Comparison of ENCODE assay signal across 8 cellular contexts in the genomic region with DNA sequence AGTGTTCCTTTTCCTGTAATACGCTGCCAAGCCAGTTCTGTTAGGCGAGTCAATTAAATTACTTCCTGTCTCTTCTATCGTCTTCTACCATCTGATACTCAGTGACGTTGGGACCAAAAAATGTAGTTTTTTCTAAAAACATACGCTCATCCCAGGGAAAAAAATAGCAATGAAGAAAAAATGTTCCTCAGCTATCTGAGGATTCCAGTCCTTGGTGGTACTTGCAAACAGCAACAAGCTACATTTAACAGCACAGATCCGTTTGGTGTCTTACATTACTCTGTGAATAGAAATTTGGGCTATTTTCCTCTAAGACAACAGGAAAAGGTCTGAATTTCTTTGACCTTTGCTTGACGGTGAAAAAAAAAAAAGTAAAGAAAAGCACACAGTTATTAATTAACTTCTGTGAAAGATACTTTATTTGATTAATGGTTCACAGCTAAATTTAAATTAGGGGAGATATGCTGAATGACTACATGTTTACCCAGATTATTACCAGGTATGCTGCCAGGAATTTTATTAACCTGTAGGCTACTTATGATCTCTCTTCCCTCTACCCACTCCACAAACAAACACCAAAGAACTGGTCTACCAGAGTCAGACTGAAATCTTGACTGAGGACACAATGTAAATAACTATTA.
DNase-seq lines count a peak whose midpoint lies in the region; ATAC-seq and TF ChIP-seq lines count a peak whose summit lies in the region.

No MANE protein-coding gene starts in this region.

- H3K27me3 Mint-ChIP-seq in endodermal cell (ENCODE audit: insufficient read depth), result no peaks in the 10 kb centered on the region

- H3K9ac ChIP-seq in SU-DHL-6 (ENCODE audit: low read length) (no peak overlapping the region), endodermal cell (ENCODE audit: extremely low read depth, low read length, poor library complexity, severe bottlenecking) (no peak overlapping the region)

- H3K9me3 Mint-ChIP-seq in endodermal cell, result no peaks in the 10 kb centered on the region

- H3K4me1 ChIP-seq in hepatocyte (ENCODE audit: insufficient read depth) (peaks cover 49% of the 10 kb centered on the region), aorta (ENCODE audit: control insufficient read depth in 1 of 2, insufficient read depth in 2 of 2, low read length in 2 of 2) (peaks cover 3 to 15% of the 10 kb centered on the region in 2 donors), endodermal cell (ENCODE audit: control insufficient read depth, insufficient read depth, low read length) (no peaks in the 10 kb centered on the region)

- no peak overlapping the region for H3K4me3 Mint-ChIP-seq in endodermal cell

- H3K4me2 ChIP-seq in SU-DHL-6 (ENCODE audit: low read depth, low read length, poor library complexity, severe bottlenecking) (peak overlapping the region; percentile 52), hepatocyte (peak overlapping the region; percentile 57)

- no peaks in the 10 kb centered on the region for H3K9me2 ChIP-seq in SU-DHL-6 (replicated peaks; ENCODE audit: insufficient read depth, low read length)
- H3K9me2 ChIP-seq in hepatocyte (replicated peaks; ENCODE audit: insufficient read depth), result no peaks in the 10 kb centered on the region

- H3K9me3 ChIP-seq in SU-DHL-6 (ENCODE audit: insufficient read depth, low read length), result no peaks in the 10 kb centered on the region
- H3K9me3 ChIP-seq in hepatocyte (ENCODE audit: low read depth), result no peaks in the 10 kb centered on the region
- no peaks in the 10 kb centered on the region for H3K9me3 ChIP-seq in aorta (ENCODE audit: control insufficient read depth, low read length)
- H3K9me3 ChIP-seq in endodermal cell (ENCODE audit: control insufficient read depth, low read length), result no peaks in the 10 kb centered on the region

- H3K36me3 ChIP-seq in SU-DHL-6 (ENCODE audit: low read length) (no peaks in the 10 kb centered on the region), hepatocyte (replicated peaks; ENCODE audit: insufficient read depth, low read depth) (no peaks in the 10 kb centered on the region), aorta (ENCODE audit: control insufficient read depth in 1 of 2, insufficient read depth in 2 of 2, low read length in 1 of 2) (no peaks in the 10 kb centered on the region), endodermal cell (ENCODE audit: control insufficient read depth, insufficient read depth, low read length) (no peaks in the 10 kb centered on the region)

- H3K4me3 ChIP-seq in SU-DHL-6 (ENCODE audit: insufficient read depth, low read length, poor library complexity, severe bottlenecking) (peak overlapping the region; percentile 30), hepatocyte (no peak overlapping the region), aorta (ENCODE audit: low read length in 2 of 2) (no peak overlapping the region), endodermal cell (ENCODE audit: low read length) (no peak overlapping the region)

- H3K27me3 ChIP-seq in SU-DHL-6 (ENCODE audit: low read length) (no peaks in the 10 kb centered on the region), hepatocyte (no peaks in the 10 kb centered on the region), aorta (ENCODE audit: control insufficient read depth in 1 of 2, insufficient read depth in 2 of 2, low read length in 1 of 2) (no peaks in the 10 kb centered on the region), endodermal cell (ENCODE audit: control insufficient read depth, insufficient read depth, low read length, poor library complexity, severe bottlenecking) (no peaks in the 10 kb centered on the region)

- WGBS in hepatocyte (ENCODE audit: low lambda C conversion rate, missing lambda C conversion rate), result 18% methylated on average over 7 of the region's 7 CpGs
- WGBS in aorta, 2 donors, result 10 to 18% methylated on average over 7 of the region's 7 CpGs
- 93 to 96% methylated on average over 4 to 7 of the region's 7 CpGs for WGBS in endodermal cell (ENCODE audit: insufficient coverage in 1 of 2, insufficient read length in 1 of 2), 2 experiments

- H3K36me3 Mint-ChIP-seq in endodermal cell (ENCODE audit: low read depth), result no peaks in the 10 kb centered on the region

- ATAC-seq in GM21786 (IDR thresholded peaks at IDR 0.05; ENCODE audit: unreplicated experiment), result peak; percentile 45
- ATAC-seq in aorta (ENCODE audit: low FRiP score), result peak; percentile 67
- no peak for ATAC-seq in GM19455 (IDR thresholded peaks at IDR 0.05; ENCODE audit: unreplicated experiment)

- intact Hi-C loops in aorta (cut with DNase I), result no loop called here

- H4K20me1 ChIP-seq in SU-DHL-6 (ENCODE audit: low read depth, low read length) (no peaks in the 10 kb centered on the region), hepatocyte (ENCODE audit: insufficient read depth, poor library complexity, severe bottlenecking) (no peaks in the 10 kb centered on the region)

- in situ Hi-C loops in GM13976 (cut with MboI; ENCODE audit: low sequenced_read_pairs, unreplicated experiment), result no loop called here

- H3K79me2 ChIP-seq in SU-DHL-6 (ENCODE audit: insufficient read depth, low read length), result no peaks in the 10 kb centered on the region
- no peaks in the 10 kb centered on the region for H3K79me2 ChIP-seq in hepatocyte

- H2AFZ ChIP-seq in SU-DHL-6 (ENCODE audit: low read depth, low read length, severe bottlenecking) (peak overlapping the region; percentile 84), hepatocyte (no peak overlapping the region)

- peaks cover 4% of the 10 kb centered on the region for H3K4me1 Mint-ChIP-seq in endodermal cell

- no peak for TF ChIP-seq CTCF in SU-DHL-6 (IDR thresholded peaks at IDR 0.05; ENCODE audit: insufficient read depth, low read length, poor library complexity, severe bottlenecking)
- TF ChIP-seq CTCF in hepatocyte (IDR thresholded peaks at IDR 0.05; ENCODE audit: poor library complexity), result no peak
- no peak for TF ChIP-seq CTCF in endodermal cell (conservative IDR thresholded peaks at IDR 0.05)
- no peak for TF ChIP-seq CTCF in GM13976 (IDR thresholded peaks at IDR 0.05; ENCODE audit: borderline replicate concordance, control extremely low read depth, extremely low read depth, insufficient read depth, missing control alignments)

- H3K27ac ChIP-seq in SU-DHL-6 (ENCODE audit: low read depth, low read length), result no peak overlapping the region
- H3K27ac ChIP-seq in hepatocyte, result peak overlapping the region; percentile 91
- no peak overlapping the region for H3K27ac ChIP-seq in aorta (ENCODE audit: low read depth in 1 of 2, low read length in 2 of 2)
- H3K27ac ChIP-seq in endodermal cell (ENCODE audit: low read depth, low read length), result no peak overlapping the region

- DNase-seq in AG08396 (ENCODE audit: low spot score), result peak; percentile 36
- DNase-seq in hepatocyte (ENCODE audit: low spot score), result peak; percentile 64
- DNase-seq in aorta, result no peak
- DNase-seq in endodermal cell, result no peak
- no peak for DNase-seq in GM13976 (ENCODE audit: low spot score)

- no peaks in the 10 kb centered on the region for H3F3A ChIP-seq in SU-DHL-6 (ENCODE audit: insufficient read depth)

- H3K27ac Mint-ChIP-seq in endodermal cell, result no peak overlapping the region

Comparison
In these comparisons a context has a peak if more than half of its experiments do, and no peak if none do; other contexts are left out.
1. DNase-seq: peak in AG08396 (single experiment) and hepatocyte (single experiment); none in aorta (0 of 2), endodermal cell (single experiment) and GM13976 (single experiment).